Comparison of ENCODE assay signal across 12 cellular contexts in genomic region chr9:136854842-136855460, GRCh38.
"Had no signal": no experiment of that assay in that cellular context is flagged by ENCODE, and none has a peak within 500 bp of the region (broad histone marks: within the 10 kb centered on the region; RNA-seq: fewer than 3 reads in every experiment).

No MANE protein-coding gene starts in this region.

- H3K4me3 ChIP-seq: dorsolateral prefrontal cortex, heart left ventricle, upper lobe of left lung had no signal

- H3K27me3 ChIP-seq: dorsolateral prefrontal cortex, heart left ventricle, upper lobe of left lung had no signal

- H3K4me1 Mint-ChIP-seq: activated CD4-positive, alpha-beta T cell treated with anti-CD3 and anti-CD28 coated beads for 36 hours had no signal

- H3K4me3 Mint-ChIP-seq: activated CD4-positive, alpha-beta memory T cell treated with anti-CD3 and anti-CD28 coated beads, Interleukin-2, amount 10 ng/mL, durations not matched to agents 7 days and 5 days; activated CD4-positive, alpha-beta T cell treated with anti-CD3 and anti-CD28 coated beads for 36 hours; activated naive CD8-positive, alpha-beta T cell; brain had no signal

- H3K9me3 Mint-ChIP-seq: activated CD4-positive, alpha-beta memory T cell treated with anti-CD3 and anti-CD28 coated beads, Interleukin-2, amount 10 ng/mL, durations not matched to agents 7 days and 5 days; brain had no signal

- H3K27ac ChIP-seq: dorsolateral prefrontal cortex, heart left ventricle, upper lobe of left lung, VCaP had no signal

- H3K9me3 ChIP-seq: heart left ventricle, upper lobe of left lung had no signal

- H3K36me3 Mint-ChIP-seq: activated naive CD8-positive, alpha-beta T cell; brain had no signal

- H3K27ac Mint-ChIP-seq: activated CD4-positive, alpha-beta memory T cell treated with anti-CD3 and anti-CD28 coated beads, Interleukin-2, amount 10 ng/mL, durations not matched to agents 7 days and 5 days; activated CD4-positive, alpha-beta T cell treated with anti-CD3 and anti-CD28 coated beads for 36 hours; activated naive CD8-positive, alpha-beta T cell; brain had no signal

- DNase-seq: activated CD4-positive, alpha-beta memory T cell treated with anti-CD3 and anti-CD28 coated beads, Interleukin-2, amount 10 ng/mL, durations not matched to agents 7 days and 5 days; activated effector memory CD4-positive, alpha-beta T cell treated with Interleukin-2 at 50 U/mL for 16 hours; amygdala; stimulated activated naive CD8-positive, alpha-beta T cell treated with anti-CD3 and anti-CD28 coated beads, Interleukin-15, Interleukin-2, amounts not matched to agents 100 U/mL and 50 U/mL, for 24 hours had no signal

- H3K27me3 Mint-ChIP-seq: activated CD4-positive, alpha-beta memory T cell treated with anti-CD3 and anti-CD28 coated beads, Interleukin-2, amount 10 ng/mL, durations not matched to agents 7 days and 5 days; activated CD4-positive, alpha-beta T cell treated with anti-CD3 and anti-CD28 coated beads for 36 hours; activated naive CD8-positive, alpha-beta T cell; brain had no signal

- ATAC-seq: activated CD4-positive, alpha-beta T cell treated with anti-CD3 and anti-CD28 coated beads for 36 hours; esophagus mucosa; heart left ventricle; stimulated activated naive CD8-positive, alpha-beta T cell treated with anti-CD3 and anti-CD28 coated beads, Interleukin-15, Interleukin-2, amounts not matched to agents 100 U/mL and 50 U/mL, for 24 hours had no signal
